In genomic region chr14:57245941-57246340, GRCh38 we compare ENCODE assay signal across 18 cellular contexts.
"Had no signal": no experiment of that assay in that cellular context is flagged by ENCODE, and none has a peak within 500 bp of the region (broad histone marks: within the 10 kb centered on the region; RNA-seq: fewer than 3 reads in every experiment).

No MANE protein-coding gene starts in this region.

- H3K9me3 Mint-ChIP-seq: activated naive CD8-positive, alpha-beta T cell treated with anti-CD3 and anti-CD28 coated beads for 36 hours; activated T-cell treated with anti-CD3 and anti-CD28 coated beads, Interleukin-2, amount 50 U/mL, for 4 hours; natural killer cell treated with Interleukin-12 subunit alpha and Interleukin-12 subunit beta and Interleukin-15 and Interleukin-18, amount 100 ng/mL, for 72 hours; type B pancreatic cell had no signal

- H3K4me1 ChIP-seq: left lung had no signal

- H3K27me3 ChIP-seq: dorsolateral prefrontal cortex, gastrocnemius medialis, heart right ventricle, left lung, sigmoid colon had no signal

- H3K4me1 Mint-ChIP-seq: activated CD8-positive, alpha-beta memory T cell treated with anti-CD3 and anti-CD28 coated beads, Interleukin-2, amount 10 ng/mL, durations not matched to agents 7 days and 5 days had no signal

- H3K36me3 Mint-ChIP-seq: natural killer cell treated with Interleukin-12 subunit alpha and Interleukin-12 subunit beta and Interleukin-15 and Interleukin-18, amount 100 ng/mL, for 72 hours had no signal

- H3K4me3 Mint-ChIP-seq: activated CD8-positive, alpha-beta memory T cell treated with anti-CD3 and anti-CD28 coated beads, Interleukin-2, amount 10 ng/mL, durations not matched to agents 7 days and 5 days; activated naive CD8-positive, alpha-beta T cell treated with anti-CD3 and anti-CD28 coated beads for 36 hours; activated T-cell treated with anti-CD3 and anti-CD28 coated beads, Interleukin-2, amount 50 U/mL, for 4 hours; natural killer cell treated with Interleukin-12 subunit alpha and Interleukin-12 subunit beta and Interleukin-15 and Interleukin-18, amount 100 ng/mL, for 72 hours; T-helper 17 cell; type B pancreatic cell had no signal

- ATAC-seq: activated CD4-positive, CD25-positive, alpha-beta regulatory T cell treated with anti-CD3 and anti-CD28 coated beads, Interleukin-2, amount 50 U/mL, for 24 hours; activated CD8-positive, alpha-beta memory T cell treated with anti-CD3 and anti-CD28 coated beads, Interleukin-2, amount 10 ng/mL, durations not matched to agents 7 days and 5 days; activated T-cell treated with anti-CD3 and anti-CD28 coated beads, Interleukin-2, amount 50 U/mL, for 4 hours; esophagus mucosa; gastrocnemius medialis; heart right ventricle; left lung; natural killer cell treated with Interleukin-12 subunit alpha and Interleukin-12 subunit beta and Interleukin-15 and Interleukin-18, amount 100 ng/mL, for 72 hours; T-helper 17 cell had no signal

- H3K4me3 ChIP-seq: dorsolateral prefrontal cortex, gastrocnemius medialis, heart right ventricle, left lung, sigmoid colon had no signal

- H3K27me3 Mint-ChIP-seq: activated CD8-positive, alpha-beta memory T cell treated with anti-CD3 and anti-CD28 coated beads, Interleukin-2, amount 10 ng/mL, durations not matched to agents 7 days and 5 days; activated naive CD8-positive, alpha-beta T cell treated with anti-CD3 and anti-CD28 coated beads for 36 hours; natural killer cell treated with Interleukin-12 subunit alpha and Interleukin-12 subunit beta and Interleukin-15 and Interleukin-18, amount 100 ng/mL, for 72 hours; T-helper 17 cell; type B pancreatic cell had no signal

- H3K9me3 ChIP-seq: gastrocnemius medialis, heart right ventricle, left lung, sigmoid colon had no signal

- H3K27ac Mint-ChIP-seq: activated CD8-positive, alpha-beta memory T cell treated with anti-CD3 and anti-CD28 coated beads, Interleukin-2, amount 10 ng/mL, durations not matched to agents 7 days and 5 days; activated naive CD8-positive, alpha-beta T cell treated with anti-CD3 and anti-CD28 coated beads for 36 hours; natural killer cell treated with Interleukin-12 subunit alpha and Interleukin-12 subunit beta and Interleukin-15 and Interleukin-18, amount 100 ng/mL, for 72 hours; T-helper 17 cell; type B pancreatic cell had no signal

- H3K27ac ChIP-seq: dorsolateral prefrontal cortex, gastrocnemius medialis, heart right ventricle, left lung, sigmoid colon had no signal

- DNase-seq: activated CD4-positive, alpha-beta T cell treated with anti-CD3 and anti-CD28 coated beads, Interleukin-2, amount 50 U/mL, for 4 hours; activated CD8-positive, alpha-beta memory T cell treated with anti-CD3 and anti-CD28 coated beads, Interleukin-2, amount 10 ng/mL, durations not matched to agents 7 days and 5 days; activated gamma-delta T cell treated with Interleukin-2 at 50 U/mL for 16 hours; activated naive CD8-positive, alpha-beta T cell treated with anti-CD3 and anti-CD28 coated beads for 36 hours; activated T-cell treated with anti-CD3 and anti-CD28 coated beads, Interleukin-2, amount 50 U/mL, for 4 hours; dorsolateral prefrontal cortex; gastrocnemius medialis; heart right ventricle; left lung; nucleus accumbens; sigmoid colon; stimulated activated CD4-positive, alpha-beta T cell treated with anti-CD3 and anti-CD28 coated beads, Interleukin-12 subunit alpha, Interleukin-12 subunit beta, amount 100 ng/mL, for 4 hours; stimulated activated naive CD4-positive, alpha-beta T cell treated with Interleukin-2 at 50 U/mL for 16 hours; T-helper 17 cell had no signal
